19 cellular contexts compared by ENCODE assay signal in genomic region chr18:40902436-40902835, GRCh38.
DNase-seq lines count a peak whose midpoint lies in the region; ATAC-seq and TF ChIP-seq lines count a peak whose summit lies in the region.
"Had no signal": no experiment of that assay in that cellular context is flagged by ENCODE, and none has a peak within 500 bp of the region (broad histone marks: within the 10 kb centered on the region; RNA-seq: fewer than 3 reads in every experiment).

No MANE protein-coding gene starts in this region.

- H3K27ac Mint-ChIP-seq in T-helper 2 cell treated with Interferon-gamma antibody and Interleukin-4, amounts not matched to agents 5 μg/mL and 100 μg/mL, for 36 hours: no peak overlapping the region
- H3K27ac Mint-ChIP-seq: T-helper 1 cell treated with Interleukin-12 subunit alpha and Interleukin-12 subunit beta and Interleukin-4 antibody, amounts not matched to agents 30 μg/mL and 1 μg/mL, for 36 hours had no signal

- H3K9me1 ChIP-seq in IMR-90 (ENCODE audit: insufficient read depth, low read length): no peaks in the 10 kb centered on the region

- peak overlapping the region; percentile 33; the same call in 1 of the 2 replicates for H4K91ac ChIP-seq in IMR-90 (ENCODE audit: insufficient read depth, low read depth, low read length)
- H4K91ac ChIP-seq in neuronal stem cell (ENCODE audit: low read depth, low read length, poor library complexity): no peak overlapping the region

- H3K4ac ChIP-seq in IMR-90 (ENCODE audit: low read depth, low read length) (no peak overlapping the region), neuronal stem cell (ENCODE audit: low read length) (no peak overlapping the region)

- H3K18ac ChIP-seq in IMR-90 (ENCODE audit: low read depth, low read length) (no peak overlapping the region; the same call in 1 of the 2 replicates), neuronal stem cell (ENCODE audit: low read length) (no peak overlapping the region)

- H3K9me2 ChIP-seq in PC-3 (replicated peaks; ENCODE audit: low read length): no peaks in the 10 kb centered on the region

- no peak overlapping the region for H3K9ac ChIP-seq in IMR-90 (ENCODE audit: low read depth, low read length)
- no peak overlapping the region for H3K9ac ChIP-seq in PC-3 (ENCODE audit: low read length)
- no peak overlapping the region for H3K9ac ChIP-seq in neuronal stem cell (ENCODE audit: low read depth, low read length, poor library complexity)
- H3K9ac ChIP-seq: GM23248, KMS-11 had no signal

- DNase-seq in IMR-90 (no peak), PC-3 (peak; percentile 49), epithelial cell of esophagus (ENCODE audit: low read depth) (peak; percentile 25), neuronal stem cell (ENCODE audit: low spot score) (no peak)
- DNase-seq in T-helper 2 cell treated with Interferon-gamma antibody and Interleukin-4, amounts not matched to agents 5 μg/mL and 100 μg/mL, for 36 hours (ENCODE audit: low spot score): no peak
- DNase-seq: AML-193, DND-41, GM23248, NCI-H1436 treated with DMSO at 0.1 percent for 48 hours, NCI-H2081, NCI-H2171 treated with DMSO at 0.1 percent for 48 hours, NCI-H774 had no signal

- H2AK5ac ChIP-seq in IMR-90 (ENCODE audit: low read depth, low read length) (no peak overlapping the region; the same call in 1 of the 2 replicates), neuronal stem cell (ENCODE audit: low read depth, low read length) (no peak overlapping the region)

- intact Hi-C loops in IMR-90 (cut with micrococcal nuclease) (no loop called here), PC-3 (cut with micrococcal nuclease) (no loop called here)

- no peak overlapping the region for H3K23ac ChIP-seq in IMR-90 (ENCODE audit: low read depth, low read length)
- no peak overlapping the region for H3K23ac ChIP-seq in neuronal stem cell (ENCODE audit: low read depth, low read length, poor library complexity)

- no peak overlapping the region for H2BK12ac ChIP-seq in neuronal stem cell (ENCODE audit: low read length)

- H3K27me3 Mint-ChIP-seq in T-helper 2 cell treated with Interferon-gamma antibody and Interleukin-4, amounts not matched to agents 5 μg/mL and 100 μg/mL, for 36 hours (ENCODE audit: low read depth): no peaks in the 10 kb centered on the region

- H2AFZ ChIP-seq in IMR-90 (replicated peaks; ENCODE audit: low read length, poor library complexity) (peak overlapping the region; percentile 66), PC-3 (ENCODE audit: low read length) (no peak overlapping the region), neuronal stem cell (ENCODE audit: low read length) (peak overlapping the region; percentile 23)
- H2AFZ ChIP-seq: GM23248 had no signal

- no peaks in the 10 kb centered on the region for H3K4me1 Mint-ChIP-seq in T-helper 2 cell treated with Interferon-gamma antibody and Interleukin-4, amounts not matched to agents 5 μg/mL and 100 μg/mL, for 36 hours (ENCODE audit: low read depth)

- H3K79me2 ChIP-seq in PC-3 (ENCODE audit: low read length): no peaks in the 10 kb centered on the region

- H3K79me1 ChIP-seq in IMR-90 (ENCODE audit: low read depth in 1 of 2, low read length in 2 of 2): no peaks in the 10 kb centered on the region
- no peaks in the 10 kb centered on the region for H3K79me1 ChIP-seq in neuronal stem cell (ENCODE audit: low read depth, low read length)

- dilution Hi-C loops in IMR-90 (cut with HindIII; ENCODE audit: low sequenced_read_pairs, unreplicated experiment): no loop called here

- no peak overlapping the region for H3K4me3 Mint-ChIP-seq in T-helper 2 cell treated with Interferon-gamma antibody and Interleukin-4, amounts not matched to agents 5 μg/mL and 100 μg/mL, for 36 hours
- H3K4me3 Mint-ChIP-seq: T-helper 1 cell treated with Interleukin-12 subunit alpha and Interleukin-12 subunit beta and Interleukin-4 antibody, amounts not matched to agents 30 μg/mL and 1 μg/mL, for 36 hours had no signal

- no peak overlapping the region for H2BK5ac ChIP-seq in IMR-90 (ENCODE audit: low read depth, low read length, poor library complexity, severe bottlenecking)
- no peak overlapping the region for H2BK5ac ChIP-seq in neuronal stem cell (ENCODE audit: low read length)

- H3K36me3 ChIP-seq in IMR-90 (ENCODE audit: control insufficient read depth, insufficient read depth, low read length) (no peaks in the 10 kb centered on the region; the same call in 1 of the 2 replicates), PC-3 (ENCODE audit: low read depth, low read length) (no peaks in the 10 kb centered on the region), neuronal stem cell (replicated peaks in 1 of 2; ENCODE audit: control insufficient read depth in 2 of 2, insufficient read depth in 2 of 2, low read length in 2 of 2) (no peaks in the 10 kb centered on the region)

- no peak overlapping the region for H3K56ac ChIP-seq in IMR-90 (ENCODE audit: extremely low read depth, insufficient read depth, low read length)

- POLR2A ChIA-PET in IMR-90 (lab: Charles Lee; ENCODE audit: unreplicated experiment): no interaction called here
- POLR2A ChIA-PET in PC-3 (lab: Charles Lee; ENCODE audit: unreplicated experiment): no interaction called here

- H2BK120ac ChIP-seq in IMR-90 (ENCODE audit: low read depth, low read length): peak overlapping the region; percentile 65
- H2BK120ac ChIP-seq in neuronal stem cell (ENCODE audit: low read depth, low read length): no peak overlapping the region

- H4K5ac ChIP-seq in IMR-90 (ENCODE audit: low read depth, low read length): no peak overlapping the region

- BruUV-seq in IMR-90 (replicated peaks; lab: Mats Ljungman, UMichigan): no TSS peak
- BruUV-seq in PC-3 (replicated peaks; lab: Mats Ljungman, UMichigan): no TSS peak

- no peaks in the 10 kb centered on the region for H3F3A ChIP-seq in PC-3 (ENCODE audit: low read length, unreplicated experiment)

- H2BK20ac ChIP-seq in IMR-90 (ENCODE audit: low read depth, low read length): peak overlapping the region; percentile 63

- H3K27me3 ChIP-seq in IMR-90 (ENCODE audit: control insufficient read depth, insufficient read depth, low read length): no peaks in the 10 kb centered on the region
- H3K27me3 ChIP-seq in PC-3 (ENCODE audit: low read length): no peaks in the 10 kb centered on the region
- H3K27me3 ChIP-seq in neuronal stem cell (ENCODE audit: control insufficient read depth in 3 of 3, insufficient read depth in 3 of 3, low read depth in 1 of 3, low read length in 3 of 3): no peaks in the 10 kb centered on the region

- H3K4me1 ChIP-seq in IMR-90 (ENCODE audit: control insufficient read depth, insufficient read depth, low read length): no peaks in the 10 kb centered on the region; the same call in 1 of the 2 replicates
- H3K4me1 ChIP-seq in PC-3 (ENCODE audit: insufficient read depth, low read length): peaks cover 8% of the 10 kb centered on the region; the same call in 1 of the 2 replicates
- H3K4me1 ChIP-seq in neuronal stem cell (ENCODE audit: control insufficient read depth in 2 of 2, insufficient read depth in 1 of 2, low read depth in 1 of 2, low read length in 2 of 2): peaks cover 0 to 5% of the 10 kb centered on the region in 2 donors

- H3K14ac ChIP-seq in IMR-90 (replicated peaks; ENCODE audit: low read depth, low read length): peak overlapping the region; percentile 19; the same call in 1 of the 2 replicates
- no peak overlapping the region for H3K14ac ChIP-seq in neuronal stem cell (ENCODE audit: low read length)

- H2BK15ac ChIP-seq in IMR-90 (ENCODE audit: low read depth, low read length) (peak overlapping the region; percentile 39; the same call in 1 of the 3 replicates), neuronal stem cell (ENCODE audit: low read length) (no peak overlapping the region)

- no peaks in the 10 kb centered on the region for H3K36me3 Mint-ChIP-seq in T-helper 2 cell treated with Interferon-gamma antibody and Interleukin-4, amounts not matched to agents 5 μg/mL and 100 μg/mL, for 36 hours (ENCODE audit: low read depth)

- no peaks in the 10 kb centered on the region for H3K9me3 ChIP-seq in IMR-90 (ENCODE audit: control insufficient read depth, insufficient read depth, low read length)
- no peaks in the 10 kb centered on the region for H3K9me3 ChIP-seq in PC-3 (ENCODE audit: low read length)
- no peaks in the 10 kb centered on the region for H3K9me3 ChIP-seq in neuronal stem cell (replicated peaks in 1 of 2; ENCODE audit: control insufficient read depth in 2 of 2, insufficient read depth in 1 of 2, low read depth in 1 of 2, low read length in 2 of 2)

- H4K8ac ChIP-seq in IMR-90 (ENCODE audit: low read depth in 2 of 2, low read length in 2 of 2) (no peak overlapping the region; a peak in 1 of 4 replicates), neuronal stem cell (ENCODE audit: low read depth, low read length) (no peak overlapping the region)

- 33% methylated on average over 1 of the region's 2 CpGs; no CpG with 5 or more reads in 1 of the 2 experiments for WGBS in IMR-90 (ENCODE audit: extremely low coverage in 2 of 2, insufficient read length in 1 of 2), 2 experiments
- WGBS in neuronal stem cell (ENCODE audit: extremely low coverage in 2 of 2, insufficient read length in 2 of 2, insufficient replicate concordance in 1 of 2), 2 donors: no CpG with 5 or more reads among the region's 2 CpGs

- H3K9me3 Mint-ChIP-seq in T-helper 2 cell treated with Interferon-gamma antibody and Interleukin-4, amounts not matched to agents 5 μg/mL and 100 μg/mL, for 36 hours: peaks cover 19% of the 10 kb centered on the region

- ATAC-seq in IMR-90 (ENCODE audit: low read depth): no peak
- no peak for ATAC-seq in PC-3
- ATAC-seq in HG02623 (IDR thresholded peaks at IDR 0.05; ENCODE audit: unreplicated experiment): no peak
- ATAC-seq in HG03135 (IDR thresholded peaks at IDR 0.05; ENCODE audit: unreplicated experiment): no peak
- ATAC-seq in HG03045 (IDR thresholded peaks at IDR 0.05; ENCODE audit: unreplicated experiment): no peak

- no peak overlapping the region for H3K27ac ChIP-seq in IMR-90 (ENCODE audit: insufficient read depth, low read length)
- H3K27ac ChIP-seq in PC-3 (ENCODE audit: low read length): peak overlapping the region; percentile 34; the same call in 1 of the 2 replicates
- no peak overlapping the region for H3K27ac ChIP-seq in neuronal stem cell (replicated peaks; ENCODE audit: low read length)
- H3K27ac ChIP-seq: C4-2B, GM23248, KMS-11, RWPE1 had no signal

- TF ChIP-seq POLR2A in IMR-90 (IDR thresholded peaks at IDR 0.05; ENCODE audit: low read depth, low read length): no peak

- CTCF ChIA-PET in IMR-90 (lab: Yijun Ruan, JAX): no interaction called here
- CTCF ChIA-PET in PC-3 (lab: Charles Lee): no interaction called here

- no peak for TF ChIP-seq CTCF in IMR-90 (conservative IDR thresholded peaks at IDR 0.05; ENCODE audit: low read depth, low read length)
- no peak for TF ChIP-seq CTCF in PC-3 (conservative IDR thresholded peaks at IDR 0.05; ENCODE audit: low read depth, low read length)
- no peak for TF ChIP-seq CTCF in epithelial cell of esophagus (IDR thresholded peaks at IDR 0.05; ENCODE audit: insufficient read depth, low read depth, low read length, missing control alignments)

- H3K4me3 ChIP-seq in IMR-90 (ENCODE audit: insufficient read depth, low read depth, low read length) (no peak overlapping the region), PC-3 (ENCODE audit: low read length) (no peak overlapping the region), epithelial cell of esophagus (ENCODE audit: low read length) (no peak overlapping the region), neuronal stem cell (ENCODE audit: low read length in 2 of 2) (no peak overlapping the region)
- H3K4me3 ChIP-seq: GM23248 had no signal

- H3K4me2 ChIP-seq in IMR-90 (ENCODE audit: low read depth, low read length): no peak overlapping the region
- peak overlapping the region; percentile 28; the same call in 1 of the 2 replicates for H3K4me2 ChIP-seq in PC-3 (ENCODE audit: low read length)
- H3K4me2 ChIP-seq in neuronal stem cell (ENCODE audit: insufficient read depth, low read length, poor library complexity, severe bottlenecking): no peak overlapping the region
- H3K4me2 ChIP-seq: KMS-11 had no signal

- in situ Hi-C loops in IMR-90 (cut with MboI; ENCODE audit: low sequenced_read_pairs): no loop called here

- H4K20me1 ChIP-seq in IMR-90 (ENCODE audit: insufficient read depth, low read length) (no peaks in the 10 kb centered on the region), PC-3 (ENCODE audit: low read length) (no peaks in the 10 kb centered on the region)

- no peak for TF ChIP-seq RAD21 in IMR-90 (IDR thresholded peaks at IDR 0.05; ENCODE audit: low read length)

- H2AK9ac ChIP-seq in IMR-90 (replicated peaks; ENCODE audit: low read depth, low read length, poor library complexity): no peak overlapping the region

Comparison
In these comparisons a context has a peak if more than half of its experiments do, and no peak if none do; other contexts are left out.
1. DNase-seq: peak in PC-3 (single experiment) and epithelial cell of esophagus (single experiment); none in IMR-90 (single experiment), neuronal stem cell (single experiment) and T-helper 2 cell treated with Interferon-gamma antibody and Interleukin-4, amounts not matched to agents 5 μg/mL and 100 μg/mL, for 36 hours (single experiment).